Comparison of ENCODE assay signal across 20 cellular contexts in genomic region chr6:135993321-135993720, GRCh38.
"Had no signal": no experiment of that assay in that cellular context is flagged by ENCODE, and none has a peak within 500 bp of the region (broad histone marks: within the 10 kb centered on the region; RNA-seq: fewer than 3 reads in every experiment).

No MANE protein-coding gene starts in this region.

- H3K27me3 Mint-ChIP-seq: memory B cell; naive B cell; stimulated activated naive B cell treated with anti-CD40 and anti-IgM and Interleukin-4, amounts not matched to agents 10 μg/mL and 1 μg/mL and 100 μg/mL, for 72 hours; stimulated activated naive CD8-positive, alpha-beta T cell treated with anti-CD3 and anti-CD28 coated beads, Interleukin-15, amount 100 ng/mL, for 72 hours had no signal

- H3K9me3 ChIP-seq: heart right ventricle, left ventricle myocardium inferior, lower lobe of right lung, psoas muscle, testis, transverse colon had no signal

- H3K9me3 Mint-ChIP-seq: memory B cell; stimulated activated naive B cell treated with anti-CD40 and anti-IgM and Interleukin-4, amounts not matched to agents 10 μg/mL and 1 μg/mL and 100 μg/mL, for 72 hours had no signal

- H3K27me3 ChIP-seq: dorsolateral prefrontal cortex, heart right ventricle, testis, transverse colon had no signal

- H3K4me3 ChIP-seq: coronary artery, dorsolateral prefrontal cortex, heart right ventricle, left ventricle myocardium inferior, lower lobe of right lung, psoas muscle, testis, transverse colon had no signal

- H3K4me3 Mint-ChIP-seq: memory B cell; naive B cell; nephron progenitor cell; stimulated activated naive B cell treated with anti-CD40 and anti-IgM and Interleukin-4, amounts not matched to agents 10 μg/mL and 1 μg/mL and 100 μg/mL, for 72 hours; stimulated activated naive CD8-positive, alpha-beta T cell treated with anti-CD3 and anti-CD28 coated beads, Interleukin-15, amount 100 ng/mL, for 72 hours had no signal

- H3K4me1 Mint-ChIP-seq: memory B cell; nephron progenitor cell; stimulated activated naive CD8-positive, alpha-beta T cell treated with anti-CD3 and anti-CD28 coated beads, Interleukin-15, amount 100 ng/mL, for 72 hours had no signal

- H3K4me1 ChIP-seq: lower lobe of right lung, psoas muscle, testis, transverse colon had no signal

- H3K27ac ChIP-seq: coronary artery, dorsolateral prefrontal cortex, heart right ventricle, left ventricle myocardium inferior, lower lobe of right lung, psoas muscle, testis, transverse colon had no signal

- H3K36me3 Mint-ChIP-seq: memory B cell had no signal

- H3K36me3 ChIP-seq: heart right ventricle, left ventricle myocardium inferior, lower lobe of right lung, transverse colon had no signal

- DNase-seq: dorsolateral prefrontal cortex; effector CD8-positive, alpha-beta T cell; heart right ventricle; islet precursor cell; left ventricle myocardium inferior; lower lobe of right lung; midbrain; naive B cell; nephron progenitor cell; psoas muscle; stimulated activated CD4-positive, alpha-beta T cell treated with anti-CD3 and anti-CD28 coated beads, Interleukin-2, amount 100 ng/mL, for 24 hours; stimulated activated CD4-positive, alpha-beta T cell treated with anti-CD3 and anti-CD28 coated beads, Interleukin-4, amount 100 ng/mL, for 4 hours; stimulated activated naive B cell treated with anti-CD40 and anti-IgM and Interleukin-4, amounts not matched to agents 10 μg/mL and 1 μg/mL and 100 μg/mL, for 72 hours; stimulated activated naive CD8-positive, alpha-beta T cell treated with anti-CD3 and anti-CD28 coated beads, Interleukin-15, amount 100 ng/mL, for 72 hours; testis; transverse colon had no signal

- H3K27ac Mint-ChIP-seq: memory B cell; nephron progenitor cell; stimulated activated naive B cell treated with anti-CD40 and anti-IgM and Interleukin-4, amounts not matched to agents 10 μg/mL and 1 μg/mL and 100 μg/mL, for 72 hours; stimulated activated naive CD8-positive, alpha-beta T cell treated with anti-CD3 and anti-CD28 coated beads, Interleukin-15, amount 100 ng/mL, for 72 hours had no signal

- ATAC-seq: esophagus mucosa; heart right ventricle; psoas muscle; sciatic nerve; stimulated activated naive CD8-positive, alpha-beta T cell treated with anti-CD3 and anti-CD28 coated beads, Interleukin-15, amount 100 ng/mL, for 72 hours had no signal
